Comparison of ENCODE assay signal across 1 cellular context in the genomic region with DNA sequence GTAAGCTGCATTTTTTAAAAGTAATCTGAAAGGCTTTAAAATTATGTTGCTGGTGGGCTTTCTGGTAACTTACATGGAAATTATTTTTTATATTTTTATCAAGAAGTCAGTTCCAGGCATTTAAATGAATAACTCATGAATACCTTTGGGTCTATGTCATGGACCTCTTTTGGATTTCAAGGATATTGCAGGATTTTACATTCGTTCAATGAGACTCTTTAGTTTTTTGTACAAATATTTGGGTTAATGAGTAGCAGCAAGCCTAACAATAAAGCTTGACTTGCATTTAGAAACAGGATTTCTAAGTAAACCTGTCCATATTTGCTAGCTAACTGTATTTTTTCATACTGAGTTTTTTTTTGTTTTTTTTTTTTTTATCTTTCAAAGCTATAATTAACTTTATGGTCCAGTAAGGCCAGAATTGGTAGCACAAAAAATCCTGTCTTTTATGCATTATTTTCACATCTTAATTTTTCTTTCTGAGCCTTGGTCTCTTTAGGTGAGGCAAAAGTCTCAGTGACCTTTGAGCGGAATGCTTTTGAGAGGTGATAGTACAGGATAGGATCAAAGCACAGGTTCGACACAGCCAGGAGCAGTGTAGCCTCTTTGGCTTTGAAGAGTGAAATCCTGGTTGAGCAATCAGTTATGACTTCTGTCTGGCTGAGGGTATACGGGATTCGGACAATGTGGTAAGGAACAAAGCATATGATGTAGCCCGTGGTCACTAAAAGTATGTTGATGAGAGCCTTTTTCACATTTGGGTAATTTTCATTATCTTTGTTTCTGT.
TF ChIP-seq lines count a peak whose summit lies in the region.

No MANE protein-coding gene starts in this region.

TF ChIP-seq in IMR-90, 13 proteins besides CTCF, POLR2A, EP300 and RAD21:
- TF ChIP-seq CEBPB (IDR thresholded peaks at IDR 0.05; ENCODE audit: low read depth, low read length) = peak; percentile 37; the same call in 1 of the 2 replicates
- no peak for TF ChIP-seq BHLHE40 (IDR thresholded peaks at IDR 0.05; ENCODE audit: low read depth, low read length)
TF ChIP-seq in IMR-90: peak in this region for 1.
